Comparison of ENCODE assay signal across 17 cellular contexts in genomic region chr7:35849158-35849831, GRCh38. TPM values are rescaled to one million over a fixed set of nuclear protein-coding genes. Genes with fewer than 3 reads are reported as not detected.
A peak's percentile ranks its signal among the peaks of the same experiment; 100 is the strongest.
DNase-seq lines count a peak whose midpoint lies in the region; ATAC-seq and TF ChIP-seq lines count a peak whose summit lies in the region.
"Had no signal": no experiment of that assay in that cellular context is flagged by ENCODE, and none has a peak within 500 bp of the region (broad histone marks: within the 10 kb centered on the region; RNA-seq: fewer than 3 reads in every experiment).

No MANE protein-coding gene starts in this region.

- no peaks in the 10 kb centered on the region for H3K27me3 ChIP-seq in cardiac muscle cell
- no peaks in the 10 kb centered on the region for H3K27me3 ChIP-seq in foreskin keratinocyte
- H3K27me3 ChIP-seq: adrenal gland, heart right ventricle had no signal

- no peak for ATAC-seq in Right ventricle myocardium inferior
- no peak for ATAC-seq in T-helper 17 cell
- ATAC-seq in foreskin keratinocyte: peak; percentile 27
- no peak for ATAC-seq in stimulated activated naive B cell treated with anti-CD40 and anti-IgM and Interleukin-4, amounts not matched to agents 10 μg/mL and 1 μg/mL and 100 μg/mL, for 72 hours (replicated peaks)
- no peak for ATAC-seq in activated CD8-positive, alpha-beta memory T cell treated with anti-CD3 and anti-CD28 coated beads, Interleukin-2, amount 10 ng/mL, durations not matched to agents 7 days and 5 days
- no peak for ATAC-seq in HG02623 (IDR thresholded peaks at IDR 0.05; ENCODE audit: unreplicated experiment)

- no peaks in the 10 kb centered on the region for H3K36me3 Mint-ChIP-seq in T-helper 17 cell (ENCODE audit: low read depth)
- peaks cover 17 to 42% of the 10 kb centered on the region in 2 donors for H3K36me3 Mint-ChIP-seq in stimulated activated naive B cell treated with anti-CD40 and anti-IgM and Interleukin-4, amounts not matched to agents 10 μg/mL and 1 μg/mL and 100 μg/mL, for 72 hours
- peaks cover 44% of the 10 kb centered on the region for H3K36me3 Mint-ChIP-seq in activated CD8-positive, alpha-beta memory T cell treated with anti-CD3 and anti-CD28 coated beads, Interleukin-2, amount 10 ng/mL, durations not matched to agents 7 days and 5 days

- H3K4me3 Mint-ChIP-seq in T-helper 17 cell: no peak overlapping the region
- H3K4me3 Mint-ChIP-seq in stimulated activated naive B cell treated with anti-CD40 and anti-IgM and Interleukin-4, amounts not matched to agents 10 μg/mL and 1 μg/mL and 100 μg/mL, for 72 hours: no peak overlapping the region
- no peak overlapping the region for H3K4me3 Mint-ChIP-seq in activated CD8-positive, alpha-beta memory T cell treated with anti-CD3 and anti-CD28 coated beads, Interleukin-2, amount 10 ng/mL, durations not matched to agents 7 days and 5 days

- H3K9me3 Mint-ChIP-seq in stimulated activated naive B cell treated with anti-CD40 and anti-IgM and Interleukin-4, amounts not matched to agents 10 μg/mL and 1 μg/mL and 100 μg/mL, for 72 hours: no peaks in the 10 kb centered on the region
- H3K9me3 Mint-ChIP-seq in activated CD8-positive, alpha-beta memory T cell treated with anti-CD3 and anti-CD28 coated beads, Interleukin-2, amount 10 ng/mL, durations not matched to agents 7 days and 5 days (ENCODE audit: low read depth): no peaks in the 10 kb centered on the region

- H3K4me1 Mint-ChIP-seq in T-helper 17 cell: peaks cover 42% of the 10 kb centered on the region
- peaks cover 16 to 45% of the 10 kb centered on the region in 2 donors for H3K4me1 Mint-ChIP-seq in stimulated activated naive B cell treated with anti-CD40 and anti-IgM and Interleukin-4, amounts not matched to agents 10 μg/mL and 1 μg/mL and 100 μg/mL, for 72 hours
- H3K4me1 Mint-ChIP-seq in activated CD8-positive, alpha-beta memory T cell treated with anti-CD3 and anti-CD28 coated beads, Interleukin-2, amount 10 ng/mL, durations not matched to agents 7 days and 5 days: no peaks in the 10 kb centered on the region

- CTCF ChIA-PET in activated CD8-positive, alpha-beta memory T cell treated with anti-CD3 and anti-CD28 coated beads, Interleukin-2, amount 10 ng/mL, durations not matched to agents 7 days and 5 days (lab: Charles Lee): interaction anchor here (0.8 kb wide), 1 partner anchor 124 kb away, joined by 3 read pairs; no protein-coding TSS in a partner anchor

- H3K27ac Mint-ChIP-seq in T-helper 17 cell: peak overlapping the region; percentile 59
- H3K27ac Mint-ChIP-seq in stimulated activated naive B cell treated with anti-CD40 and anti-IgM and Interleukin-4, amounts not matched to agents 10 μg/mL and 1 μg/mL and 100 μg/mL, for 72 hours: peak overlapping the region; percentile 42
- no peak overlapping the region for H3K27ac Mint-ChIP-seq in activated CD8-positive, alpha-beta memory T cell treated with anti-CD3 and anti-CD28 coated beads, Interleukin-2, amount 10 ng/mL, durations not matched to agents 7 days and 5 days

- no peaks in the 10 kb centered on the region for H3K27me3 Mint-ChIP-seq in T-helper 17 cell
- no peaks in the 10 kb centered on the region for H3K27me3 Mint-ChIP-seq in stimulated activated naive B cell treated with anti-CD40 and anti-IgM and Interleukin-4, amounts not matched to agents 10 μg/mL and 1 μg/mL and 100 μg/mL, for 72 hours
- H3K27me3 Mint-ChIP-seq in activated CD8-positive, alpha-beta memory T cell treated with anti-CD3 and anti-CD28 coated beads, Interleukin-2, amount 10 ng/mL, durations not matched to agents 7 days and 5 days: no peaks in the 10 kb centered on the region

- intact Hi-C loops in Right ventricle myocardium inferior (cut with DNase I): no loop called here

- H3K4me3 ChIP-seq in cardiac muscle cell: no peak overlapping the region
- H3K4me3 ChIP-seq: adrenal gland, GM23248, heart right ventricle, lung had no signal

- peaks cover 5% of the 10 kb centered on the region for H3K36me3 ChIP-seq in cardiac muscle cell
- H3K36me3 ChIP-seq: adrenal gland had no signal

- H3K27ac ChIP-seq in cardiac muscle cell (peak overlapping the region; percentile 52), foreskin keratinocyte (no peak overlapping the region)
- H3K27ac ChIP-seq: adrenal gland, GM23248 had no signal

- DNase-seq in cardiac muscle cell (ENCODE audit: low read depth in 1 of 2, low spot score in 1 of 2): peak in 1 of 2 donors; percentile 68
- DNase-seq in Right ventricle myocardium inferior (ENCODE audit: missing footprints): no peak
- DNase-seq in T-helper 17 cell: no peak
- DNase-seq in foreskin keratinocyte: no peak
- DNase-seq in stimulated activated naive B cell treated with anti-CD40 and anti-IgM and Interleukin-4, amounts not matched to agents 10 μg/mL and 1 μg/mL and 100 μg/mL, for 72 hours: no peak
- no peak for DNase-seq in NCI-H510A treated with DMSO at 0.1 percent for 48 hours (lab: John Stamatoyannopoulos, UW)
- no peak for DNase-seq in activated CD8-positive, alpha-beta memory T cell treated with anti-CD3 and anti-CD28 coated beads, Interleukin-2, amount 10 ng/mL, durations not matched to agents 7 days and 5 days
- DNase-seq: activated T-cell treated with anti-CD3 and anti-CD28 coated beads for 4 hours; adrenal gland; GM23248; heart right ventricle; NCI-H1092; NCI-H774; stimulated activated CD4-positive, alpha-beta T cell treated with anti-CD3 and anti-CD28 coated beads, Interleukin-2, amount 100 ng/mL, for 48 hours; stimulated activated naive CD4-positive, alpha-beta T cell treated with Interleukin-2 at 50 U/mL for 16 hours had no signal

- H3K9me3 ChIP-seq in cardiac muscle cell (ENCODE audit: low read depth): no peaks in the 10 kb centered on the region
- no peaks in the 10 kb centered on the region for H3K9me3 ChIP-seq in T-helper 17 cell (ENCODE audit: control insufficient read depth, low read length, poor library complexity, severe bottlenecking)
- H3K9me3 ChIP-seq: adrenal gland, heart right ventricle had no signal

- TF ChIP-seq CTCF in cardiac muscle cell (IDR thresholded peaks at IDR 0.05; ENCODE audit: low read depth, low read length) (peak; percentile 5), foreskin keratinocyte (conservative IDR thresholded peaks at IDR 0.05) (peak; percentile 2)

- peaks cover 12% of the 10 kb centered on the region for H3K4me1 ChIP-seq in cardiac muscle cell (ENCODE audit: low read depth)
- no peaks in the 10 kb centered on the region for H3K4me1 ChIP-seq in foreskin keratinocyte

RNA-seq across cellular contexts. Expression of gene SEPTIN7, which starts 48.4 kb away (rescaled TPM):
- total RNA-seq in cardiac muscle cell: 192 and 261 TPM in 2 replicates
- polyA plus RNA-seq in cardiac muscle cell: 560 and 582 TPM in 2 replicates
- 175 TPM for total RNA-seq in Right ventricle myocardium inferior
- 100 to 1,000 TPM; 191 to 220 TPM for total RNA-seq in T-helper 17 cell
- 229 and 253 TPM in 2 replicates for total RNA-seq in foreskin keratinocyte
- polyA plus RNA-seq in foreskin keratinocyte: 111 and 136 TPM in 2 replicates
- total RNA-seq in activated CD8-positive, alpha-beta memory T cell treated with anti-CD3 and anti-CD28 coated beads, Interleukin-2, amount 10 ng/mL, durations not matched to agents 7 days and 5 days: 100 to 1,000 TPM; 192 to 237 TPM
